Comparison of ENCODE assay signal across 14 cellular contexts in genomic region chr22:20583471-20583922, GRCh38.
DNase-seq lines count a peak whose midpoint lies in the region; ATAC-seq, FAIRE-seq and TF ChIP-seq lines count a peak whose summit lies in the region.
"Had no signal": no experiment of that assay in that cellular context is flagged by ENCODE, and none has a peak within 500 bp of the region (broad histone marks: within the 10 kb centered on the region; RNA-seq: fewer than 3 reads in every experiment).

No MANE protein-coding gene starts in this region.

- H3K9ac ChIP-seq in DND-41 (ENCODE audit: low read depth, low read length) (no peak overlapping the region), K562 (ENCODE audit: insufficient read depth in 1 of 2, low read depth in 2 of 2, low read length in 2 of 2) (peak overlapping the region in 1 of 2 experiments; percentile 32; a peak in 2 of 4 replicates)

- TF ChIP-seq RAD21 in K562 (CRISPR knock-in tag; conservative IDR thresholded peaks at IDR 0.05 in 1 of 2, IDR thresholded peaks at IDR 0.05 in 1 of 2) = peak in 1 of 2 experiments; percentile 57; a peak in 2 of 4 replicates

- BruUV-seq in K562 (replicated peaks; lab: Mats Ljungman, UMichigan) = no TSS peak

- peak; percentile 51 for TF ChIP-seq CTCF in DND-41 (IDR thresholded peaks at IDR 0.05; ENCODE audit: borderline replicate concordance, extremely low read depth, low read length, poor library complexity, severe bottlenecking)
- TF ChIP-seq CTCF in K562 (IDR thresholded peaks at IDR 0.05 in 2 of 3, conservative IDR thresholded peaks at IDR 0.05 in 1 of 3; ENCODE audit: insufficient read depth in 2 of 3, low read depth in 1 of 3, low read length in 3 of 3) = peak; percentile 74 to 87 (median 79)
- peak; percentile 20 for TF ChIP-seq CTCF in kidney epithelial cell (IDR thresholded peaks at IDR 0.05; ENCODE audit: insufficient read depth, low read length, poor library complexity, severe bottlenecking)
- no peak for TF ChIP-seq CTCF in suprapubic skin (IDR thresholded peaks at IDR 0.05)

- H3K9me3 ChIP-seq in DND-41 (ENCODE audit: insufficient read depth, low read length, severe bottlenecking) (no peaks in the 10 kb centered on the region), K562 (replicated peaks; ENCODE audit: control insufficient read depth, insufficient read depth, low read depth, low read length) (no peaks in the 10 kb centered on the region), suprapubic skin (no peaks in the 10 kb centered on the region)

- POLR2A ChIA-PET in K562 (lab: Yijun Ruan, JAX) = interaction anchor here (0.5 to 68.9 kb wide), 17 partner anchors 8 to 178 kb away, joined by 3 to 1693 read pairs (median 3); partner anchors contain the start of gene MED15

- CTCF ChIA-PET in K562 (lab: Yijun Ruan, JAX; ENCODE audit: low intra/inter-chr PET ratio) = interaction anchor here (0.7 to 2.3 kb wide), 3 partner anchors 24 to 201 kb away, joined by 3 to 7 read pairs (median 3); no protein-coding TSS in a partner anchor

- no peak overlapping the region for H3K27ac ChIP-seq in DND-41 (ENCODE audit: low read length)
- no peak overlapping the region for H3K27ac ChIP-seq in K562 (ENCODE audit: extremely low read depth, low read depth, low read length)
- H3K27ac ChIP-seq in suprapubic skin = no peak overlapping the region

- H3K4me3 ChIP-seq in DND-41 (ENCODE audit: low read depth in 1 of 2, low read length in 2 of 2) (no peak overlapping the region), K562 (no peak overlapping the region), kidney epithelial cell (ENCODE audit: low read depth, low read length) (no peak overlapping the region), suprapubic skin (no peak overlapping the region)

- intact Hi-C loops in K562 (cut with micrococcal nuclease) = no loop called here

- H2AFZ ChIP-seq in DND-41 (ENCODE audit: low read depth, low read length) = no peak overlapping the region
- no peak overlapping the region for H2AFZ ChIP-seq in K562 (ENCODE audit: low read depth, low read length)

- H3K4me2 ChIP-seq in DND-41 (ENCODE audit: insufficient read depth, low read length) (no peak overlapping the region), K562 (ENCODE audit: insufficient read depth, low read length) (no peak overlapping the region)

- in situ Hi-C loops in K562 (cut with MboI) = no loop called here

- H3K79me2 ChIP-seq in DND-41 (ENCODE audit: insufficient read depth, low read length) (no peaks in the 10 kb centered on the region), K562 (ENCODE audit: control insufficient read depth, insufficient read depth, low read length) (no peaks in the 10 kb centered on the region)

- no peaks in the 10 kb centered on the region for H3K27me3 ChIP-seq in DND-41 (ENCODE audit: insufficient read depth, low read length, poor library complexity)
- no peaks in the 10 kb centered on the region for H3K27me3 ChIP-seq in K562 (ENCODE audit: control insufficient read depth in 2 of 2, insufficient read depth in 2 of 2, low read length in 2 of 2)
- H3K27me3 ChIP-seq in kidney epithelial cell (ENCODE audit: control insufficient read depth, insufficient read depth, low read length) = no peaks in the 10 kb centered on the region
- no peaks in the 10 kb centered on the region for H3K27me3 ChIP-seq in suprapubic skin

- WGBS in K562 (ENCODE audit: insufficient coverage, low coverage, missing lambda C conversion rate) = 74% methylated on average over 4 of the region's 4 CpGs
- no CpG with 5 or more reads among the region's 4 CpGs for WGBS in suprapubic skin

- no peak for DNase-seq in DND-41
- DNase-seq in HuH-7 (ENCODE audit: low spot score) = peak; percentile 41
- peak in 1 of 4 experiments; percentile 70 for DNase-seq in K562 (ENCODE audit: extremely low read depth in 1 of 4, low spot score in 3 of 4)
- no peak for DNase-seq in kidney epithelial cell (ENCODE audit: low read depth)
- DNase-seq in activated CD4-positive, alpha-beta T cell treated with anti-CD3 and anti-CD28 coated beads for 4 hours = no peak
- no peak for DNase-seq in suprapubic skin (ENCODE audit: low spot score in 2 of 2)
- DNase-seq: activated effector memory CD4-positive, alpha-beta T cell treated with anti-CD3 and anti-CD28 coated beads, Interleukin-2, amount 50 U/mL, for 16 hours; COR-L47; effector CD4-positive, alpha-beta T cell; NCI-H1105; stimulated activated CD4-positive, alpha-beta T cell treated with anti-CD3 and anti-CD28 coated beads, Interleukin-4, amount 100 ng/mL, for 1 hour; T1000 had no signal

- no peaks in the 10 kb centered on the region for H3K4me1 ChIP-seq in DND-41 (ENCODE audit: insufficient read depth, low read length)
- H3K4me1 ChIP-seq in K562 (replicated peaks in 1 of 2; ENCODE audit: control insufficient read depth in 2 of 2, insufficient read depth in 2 of 2, low read length in 2 of 2) = peaks cover 0 to 63% of the 10 kb centered on the region in 2 experiments; a peak in 2 of 5 replicates
- H3K4me1 ChIP-seq in suprapubic skin = peaks cover 39% of the 10 kb centered on the region

- ATAC-seq in DND-41 (ENCODE audit: insufficient read depth, low read depth) = no peak
- peak; percentile 31 for ATAC-seq in K562
- ATAC-seq in esophagus mucosa = no peak
- ATAC-seq in GM18858 (IDR thresholded peaks at IDR 0.05; ENCODE audit: unreplicated experiment) = no peak

- TF ChIP-seq EP300 in K562 (IDR thresholded peaks at IDR 0.05; ENCODE audit: low read length) (no peak), suprapubic skin (IDR thresholded peaks at IDR 0.05) (no peak)

- peaks cover 57% of the 10 kb centered on the region for H4K20me1 ChIP-seq in DND-41 (ENCODE audit: insufficient read depth, low read length)
- peaks cover 55% of the 10 kb centered on the region for H4K20me1 ChIP-seq in K562 (replicated peaks; ENCODE audit: control insufficient read depth, insufficient read depth, low read length)

- TF ChIP-seq POLR2A in K562 (conservative IDR thresholded peaks at IDR 0.05) (no peak), suprapubic skin (IDR thresholded peaks at IDR 0.05) (no peak)

- peak; percentile 82 for FAIRE-seq in K562 (lab: Jason Lieb, UNC)

- H3K36me3 ChIP-seq in DND-41 (ENCODE audit: insufficient read depth, low read length) (peaks cover 92% of the 10 kb centered on the region), K562 (ENCODE audit: control insufficient read depth, insufficient read depth, low read length) (peaks cover 91% of the 10 kb centered on the region; the same call in 2 of the 3 replicates), kidney epithelial cell (ENCODE audit: control insufficient read depth, insufficient read depth, low read length) (peaks cover 1% of the 10 kb centered on the region), suprapubic skin (peaks cover 90% of the 10 kb centered on the region)

- peaks cover 25% of the 10 kb centered on the region for H3K9me1 ChIP-seq in K562 (ENCODE audit: control insufficient read depth, insufficient read depth, low read length)

TF ChIP-seq in K562, 482 proteins besides CTCF, POLR2A, EP300 and RAD21 (continues in another document):
- TF ChIP-seq NCOR1 (IDR thresholded peaks at IDR 0.05) (no peak), CREB5 (CRISPR knock-in tag; IDR thresholded peaks at IDR 0.05) (no peak), E4F1 (CRISPR knock-in tag; IDR thresholded peaks at IDR 0.05; ENCODE audit: borderline replicate concordance) (no peak), ZBTB26 (CRISPR knock-in tag; IDR thresholded peaks at IDR 0.05) (no peak), HNRNPK (IDR thresholded peaks at IDR 0.05; ENCODE audit: low read depth, low read length, poor library complexity, severe bottlenecking) (no peak), L3MBTL2 (IDR thresholded peaks at IDR 0.05) (no peak), ZNF431 (CRISPR knock-in tag; IDR thresholded peaks at IDR 0.05) (no peak; the same call in 1 of the 2 replicates), NR1H2 (CRISPR knock-in tag; IDR thresholded peaks at IDR 0.05) (no peak), SMAD3 (CRISPR knock-in tag; conservative IDR thresholded peaks at IDR 0.05) (no peak), ZC3H8 (IDR thresholded peaks at IDR 0.05) (no peak)

Comparison
In these comparisons a context has a peak if more than half of its experiments do, and no peak if none do; other contexts are left out.
1. CTCF ChIP-seq: peak in DND-41 (single experiment), K562 (3 of 3) and kidney epithelial cell (single experiment); none in suprapubic skin (0 of 2).